ENCODE assay signal across 24 cellular contexts in the genomic region with DNA sequence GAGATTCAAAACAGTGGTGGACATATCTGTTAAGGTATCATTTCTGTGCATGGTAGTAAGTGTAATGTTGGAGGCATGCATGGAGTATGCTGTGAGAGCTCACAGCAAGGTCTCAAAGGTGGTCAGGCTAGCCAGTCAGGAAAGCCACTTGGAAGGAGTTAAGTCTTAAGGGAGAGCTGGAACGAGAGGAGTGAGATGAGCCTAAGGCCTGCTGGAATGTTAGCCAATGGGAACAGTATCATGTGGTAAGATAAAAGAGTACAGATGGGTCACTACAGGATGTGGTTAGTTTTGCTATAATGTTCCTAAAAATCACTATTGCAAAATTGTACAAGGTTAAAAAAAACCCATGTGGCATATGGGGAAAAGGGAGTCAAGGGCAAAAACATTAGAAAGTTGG.
A peak's percentile ranks its signal among the peaks of the same experiment; 100 is the strongest.
DNase-seq lines count a peak whose midpoint lies in the region; ATAC-seq and TF ChIP-seq lines count a peak whose summit lies in the region.
"Had no signal": no experiment of that assay in that cellular context is flagged by ENCODE, and none has a peak within 500 bp of the region (broad histone marks: within the 10 kb centered on the region; RNA-seq: fewer than 3 reads in every experiment).

No MANE protein-coding gene starts in this region.

- no peaks in the 10 kb centered on the region for H3K27me3 Mint-ChIP-seq in WTC11 (ENCODE audit: low read depth)
- no peaks in the 10 kb centered on the region for H3K27me3 Mint-ChIP-seq in natural killer cell treated with Interleukin-12 subunit alpha and Interleukin-12 subunit beta and Interleukin-15 and Interleukin-18, amount 100 ng/mL, for 72 hours
- H3K27me3 Mint-ChIP-seq: CD8-positive, alpha-beta memory T cell; stimulated activated memory B cell treated with anti-CD40 and anti-IgM and Interleukin-4, amounts not matched to agents 10 μg/mL and 1 μg/mL and 100 μg/mL, for 72 hours had no signal

- CTCF ChIA-PET in WTC11 (lab: Charles Lee), result no interaction called here

- POLR2A ChIA-PET in WTC11 (lab: Charles Lee), result no interaction called here

- H3K4me3 Mint-ChIP-seq in WTC11, result no peak overlapping the region
- no peak overlapping the region for H3K4me3 Mint-ChIP-seq in natural killer cell treated with Interleukin-12 subunit alpha and Interleukin-12 subunit beta and Interleukin-15 and Interleukin-18, amount 100 ng/mL, for 72 hours
- H3K4me3 Mint-ChIP-seq: CD8-positive, alpha-beta memory T cell; immature natural killer cell; nephron progenitor cell; stimulated activated memory B cell treated with anti-CD40 and anti-IgM and Interleukin-4, amounts not matched to agents 10 μg/mL and 1 μg/mL and 100 μg/mL, for 72 hours had no signal

- no peak overlapping the region for H3K27ac Mint-ChIP-seq in WTC11
- H3K27ac Mint-ChIP-seq in natural killer cell treated with Interleukin-12 subunit alpha and Interleukin-12 subunit beta and Interleukin-15 and Interleukin-18, amount 100 ng/mL, for 72 hours, result no peak overlapping the region
- H3K27ac Mint-ChIP-seq: activated T-helper 2 cell treated with anti-CD3 and anti-CD28 coated beads, Interferon-gamma antibody, Interleukin-2, Interleukin-4, amounts not matched to agents 10 μg/mL and 5 μg/mL and 100 μg/mL, durations not matched to agents 14 hours and 24 hours and 36 hours; CD8-positive, alpha-beta memory T cell; immature natural killer cell; nephron progenitor cell; stimulated activated memory B cell treated with anti-CD40 and anti-IgM and Interleukin-4, amounts not matched to agents 10 μg/mL and 1 μg/mL and 100 μg/mL, for 72 hours had no signal

- no peak overlapping the region for H3K4me3 ChIP-seq in fibroblast of the aortic adventitia (ENCODE audit: low read depth, low read length)
- H3K4me3 ChIP-seq: A549, colonic mucosa, lower lobe of right lung, transverse colon had no signal

- intact Hi-C loops in Right ventricle myocardium inferior (cut with DNase I), result no loop called here

- peak; percentile 47 for DNase-seq in AG08395 (ENCODE audit: low spot score)
- DNase-seq in LHCN-M2 (ENCODE audit: low read depth), result peak; percentile 69
- no peak for DNase-seq in WTC11 (ENCODE audit: low spot score)
- peak; percentile 63 for DNase-seq in fibroblast of the aortic adventitia (ENCODE audit: low read depth)
- no peak for DNase-seq in retina
- no peak for DNase-seq in Right ventricle myocardium inferior (ENCODE audit: missing footprints)
- no peak for DNase-seq in natural killer cell treated with Interleukin-12 subunit alpha and Interleukin-12 subunit beta and Interleukin-15 and Interleukin-18, amount 100 ng/mL, for 72 hours (ENCODE audit: low spot score)
- DNase-seq: activated CD4-positive, CD25-positive, alpha-beta regulatory T cell treated with anti-CD3 and anti-CD28 coated beads, Interleukin-2, amount 50 U/mL, for 72 hours; CD8-positive, alpha-beta memory T cell; colonic mucosa; DMS79; immature natural killer cell; lower lobe of right lung; NCI-H1930; NCI-H510A; nephron progenitor cell; SIG-M5; stimulated activated CD4-positive, alpha-beta T cell treated with anti-CD3 and anti-CD28 coated beads, Interleukin-12 subunit alpha, Interleukin-12 subunit beta, amount 100 ng/mL, for 4 hours; transverse colon had no signal

- no peaks in the 10 kb centered on the region for H3K9me3 Mint-ChIP-seq in WTC11
- H3K9me3 Mint-ChIP-seq in natural killer cell treated with Interleukin-12 subunit alpha and Interleukin-12 subunit beta and Interleukin-15 and Interleukin-18, amount 100 ng/mL, for 72 hours, result peaks cover 10% of the 10 kb centered on the region
- H3K9me3 Mint-ChIP-seq: activated T-helper 2 cell treated with anti-CD3 and anti-CD28 coated beads, Interferon-gamma antibody, Interleukin-2, Interleukin-4, amounts not matched to agents 10 μg/mL and 5 μg/mL and 100 μg/mL, durations not matched to agents 14 hours and 24 hours and 36 hours; nephron progenitor cell; stimulated activated memory B cell treated with anti-CD40 and anti-IgM and Interleukin-4, amounts not matched to agents 10 μg/mL and 1 μg/mL and 100 μg/mL, for 72 hours had no signal

- H3K4me1 Mint-ChIP-seq in WTC11, result peaks cover 11% of the 10 kb centered on the region
- H3K4me1 Mint-ChIP-seq in natural killer cell treated with Interleukin-12 subunit alpha and Interleukin-12 subunit beta and Interleukin-15 and Interleukin-18, amount 100 ng/mL, for 72 hours (ENCODE audit: low read depth in 2 of 2), result no peaks in the 10 kb centered on the region
- H3K4me1 Mint-ChIP-seq: CD8-positive, alpha-beta memory T cell; immature natural killer cell; nephron progenitor cell; stimulated activated memory B cell treated with anti-CD40 and anti-IgM and Interleukin-4, amounts not matched to agents 10 μg/mL and 1 μg/mL and 100 μg/mL, for 72 hours had no signal

- peak; percentile 36 for ATAC-seq in WTC11
- ATAC-seq in GM19324 (IDR thresholded peaks at IDR 0.05; ENCODE audit: low FRiP score, unreplicated experiment), result no peak
- no peak for ATAC-seq in Right ventricle myocardium inferior
- ATAC-seq in natural killer cell treated with Interleukin-12 subunit alpha and Interleukin-12 subunit beta and Interleukin-15 and Interleukin-18, amount 100 ng/mL, for 72 hours, result no peak
- ATAC-seq: A549; HCT116; lower lobe of right lung; stimulated activated memory B cell treated with anti-CD40 and anti-IgM and Interleukin-4, amounts not matched to agents 10 μg/mL and 1 μg/mL and 100 μg/mL, for 72 hours had no signal

- H3K36me3 Mint-ChIP-seq in WTC11, result no peaks in the 10 kb centered on the region
- no peaks in the 10 kb centered on the region for H3K36me3 Mint-ChIP-seq in natural killer cell treated with Interleukin-12 subunit alpha and Interleukin-12 subunit beta and Interleukin-15 and Interleukin-18, amount 100 ng/mL, for 72 hours
- H3K36me3 Mint-ChIP-seq: CD8-positive, alpha-beta memory T cell; immature natural killer cell; stimulated activated memory B cell treated with anti-CD40 and anti-IgM and Interleukin-4, amounts not matched to agents 10 μg/mL and 1 μg/mL and 100 μg/mL, for 72 hours had no signal

- TF ChIP-seq CTCF in WTC11 (IDR thresholded peaks at IDR 0.05) (no peak), fibroblast of the aortic adventitia (IDR thresholded peaks at IDR 0.05; ENCODE audit: insufficient read depth, low read length) (no peak)

TF ChIP-seq in WTC11, 78 proteins besides CTCF, POLR2A, EP300 and RAD21:
- no peak for TF ChIP-seq SMAD3 (CRISPR knock-in tag; IDR thresholded peaks at IDR 0.05; ENCODE audit: borderline replicate concordance)
- TF ChIP-seq ZNF416 (CRISPR knock-in tag; IDR thresholded peaks at IDR 0.05), result no peak
- no peak for TF ChIP-seq NFE2L1 (CRISPR knock-in tag; IDR thresholded peaks at IDR 0.05)
- no peak for TF ChIP-seq ESRRA (CRISPR knock-in tag; IDR thresholded peaks at IDR 0.05; ENCODE audit: borderline replicate concordance)
- TF ChIP-seq CREB1 (CRISPR knock-in tag; IDR thresholded peaks at IDR 0.05), result no peak
- no peak for TF ChIP-seq ATF1 (CRISPR knock-in tag; IDR thresholded peaks at IDR 0.05)
- no peak for TF ChIP-seq HMGA2 (CRISPR knock-in tag; IDR thresholded peaks at IDR 0.05)

Comparison
In these comparisons a context has a peak if more than half of its experiments do, and no peak if none do; other contexts are left out.
1. DNase-seq: peak in AG08395 (single experiment), LHCN-M2 (single experiment) and fibroblast of the aortic adventitia (single experiment); none in WTC11 (single experiment), retina (single experiment), Right ventricle myocardium inferior (single experiment) and natural killer cell treated with Interleukin-12 subunit alpha and Interleukin-12 subunit beta and Interleukin-15 and Interleukin-18, amount 100 ng/mL, for 72 hours (single experiment).